In genomic region chr5:102794677-102795331, GRCh38 we compare ENCODE assay signal across 1 cellular context.
TF ChIP-seq lines count a peak whose summit lies in the region.

No MANE protein-coding gene starts in this region.

TF ChIP-seq in IMR-90, 13 proteins besides CTCF, POLR2A, EP300 and RAD21 (continued from another document):
- TF ChIP-seq FOS (IDR thresholded peaks at IDR 0.05; ENCODE audit: low read depth, low read length) (no peak), RFX5 (IDR thresholded peaks at IDR 0.05; ENCODE audit: low read depth, low read length) (no peak)
- TF ChIP-seq, protein P1, sequence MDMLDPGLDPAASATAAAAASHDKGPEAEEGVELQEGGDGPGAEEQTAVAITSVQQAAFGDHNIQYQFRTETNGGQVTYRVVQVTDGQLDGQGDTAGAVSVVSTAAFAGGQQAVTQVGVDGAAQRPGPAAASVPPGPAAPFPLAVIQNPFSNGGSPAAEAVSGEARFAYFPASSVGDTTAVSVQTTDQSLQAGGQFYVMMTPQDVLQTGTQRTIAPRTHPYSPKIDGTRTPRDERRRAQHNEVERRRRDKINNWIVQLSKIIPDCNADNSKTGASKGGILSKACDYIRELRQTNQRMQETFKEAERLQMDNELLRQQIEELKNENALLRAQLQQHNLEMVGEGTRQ (IDR thresholded peaks at IDR 0.05; ENCODE audit: low read depth, low read length): no peak
